In genomic region chr5:161960314-161960713, GRCh38 we compare ENCODE assay signal across 24 cellular contexts.
DNase-seq lines count a peak whose midpoint lies in the region; ATAC-seq, FAIRE-seq and TF ChIP-seq lines count a peak whose summit lies in the region.
"Had no signal": no experiment of that assay in that cellular context is flagged by ENCODE, and none has a peak within 500 bp of the region (broad histone marks: within the 10 kb centered on the region; RNA-seq: fewer than 3 reads in every experiment).

No MANE protein-coding gene starts in this region.

- 13% methylated on average over 3 of the region's 3 CpGs for WGBS in A549 (ENCODE audit: missing lambda C conversion rate)

- H3K36me3 ChIP-seq in right atrium auricular region (no peaks in the 10 kb centered on the region), gastrocnemius medialis (no peaks in the 10 kb centered on the region)
- H3K36me3 ChIP-seq: BE2C, BLaER1 had no signal

- no peak overlapping the region for H3K27ac ChIP-seq in right atrium auricular region
- H3K27ac ChIP-seq in A549: no peak overlapping the region
- no peak overlapping the region for H3K27ac ChIP-seq in gastrocnemius medialis
- H3K27ac ChIP-seq: 22Rv1, BLaER1 had no signal

- TF ChIP-seq CTCF in right atrium auricular region (IDR thresholded peaks at IDR 0.05): no peak
- TF ChIP-seq CTCF in A549 (IDR thresholded peaks at IDR 0.05): no peak
- no peak for TF ChIP-seq CTCF in gastrocnemius medialis (IDR thresholded peaks at IDR 0.05 in 4 of 5, conservative IDR thresholded peaks at IDR 0.05 in 1 of 5)

- TF ChIP-seq RAD21 in A549 (conservative IDR thresholded peaks at IDR 0.05 in 1 of 2, IDR thresholded peaks at IDR 0.05 in 1 of 2): no peak

- H3K9me3 ChIP-seq in right atrium auricular region (no peaks in the 10 kb centered on the region), A549 (no peaks in the 10 kb centered on the region), gastrocnemius medialis (no peaks in the 10 kb centered on the region)
- H3K9me3 ChIP-seq: BE2C, BLaER1 had no signal

- TF ChIP-seq POLR2A in A549 (IDR thresholded peaks at IDR 0.05; ENCODE audit: low read length): no peak
- TF ChIP-seq POLR2A in gastrocnemius medialis (IDR thresholded peaks at IDR 0.05): no peak

- POLR2A ChIA-PET in A549 (lab: Yijun Ruan, JAX): no interaction called here

- no peaks in the 10 kb centered on the region for H3K4me1 ChIP-seq in right atrium auricular region
- H3K4me1 ChIP-seq in A549: no peaks in the 10 kb centered on the region
- H3K4me1 ChIP-seq in gastrocnemius medialis: no peaks in the 10 kb centered on the region
- H3K4me1 ChIP-seq: BE2C, BLaER1 had no signal

- intact Hi-C loops in Right ventricle myocardium inferior (cut with DNase I) (no loop called here), gastrocnemius medialis (cut with DNase I; ENCODE audit: low total_unique reads) (no loop called here)

- FAIRE-seq in A549 (lab: Jason Lieb, UNC): no peak
- FAIRE-seq: GM12878, GM12892, GM18507 had no signal

- CTCF ChIA-PET in A549 (lab: Yijun Ruan, JAX): no interaction called here

- H3K4me2 ChIP-seq in A549: no peak overlapping the region
- H3K4me2 ChIP-seq: BLaER1 had no signal

- H3K27me3 ChIP-seq in right atrium auricular region (no peaks in the 10 kb centered on the region), gastrocnemius medialis (no peaks in the 10 kb centered on the region)
- H3K27me3 ChIP-seq: BE2C, BLaER1 had no signal

- TF ChIP-seq EP300 in A549 (IDR thresholded peaks at IDR 0.05): no peak

- in situ Hi-C loops in gastrocnemius medialis (cut with MboI; ENCODE audit: low sequenced_read_pairs in 4 of 4): no loop called here

- ATAC-seq in Right ventricle myocardium inferior (no peak), A549 (no peak), gastrocnemius medialis (no peak)
- ATAC-seq: GM12878 had no signal

- DNase-seq in Right ventricle myocardium inferior (ENCODE audit: missing footprints) (peak; percentile 5), right atrium auricular region (ENCODE audit: low spot score) (no peak), A549 (ENCODE audit: low read depth in 1 of 2, low spot score in 1 of 2) (no peak), retina (peak; percentile 11), gastrocnemius medialis (no peak)
- DNase-seq: ACHN; BE2C; C1 segment of cervical spinal cord; CD4-positive, alpha-beta memory T cell; CD4-positive, CD25-positive, alpha-beta regulatory T cell; CD8-positive, alpha-beta memory T cell; COR-L47; DMS 273 treated with DMSO at 0.1 percent for 48 hours; DMS153; DMS53; DMS79; DND-41; EL; GDM1 had no signal

- H3K4me3 ChIP-seq in right atrium auricular region (no peak overlapping the region), A549 (no peak overlapping the region), gastrocnemius medialis (no peak overlapping the region)
- H3K4me3 ChIP-seq: BLaER1, GM12878 had no signal

TF ChIP-seq in A549, 52 proteins besides CTCF, POLR2A, EP300 and RAD21:
- TF ChIP-seq, protein P1, sequence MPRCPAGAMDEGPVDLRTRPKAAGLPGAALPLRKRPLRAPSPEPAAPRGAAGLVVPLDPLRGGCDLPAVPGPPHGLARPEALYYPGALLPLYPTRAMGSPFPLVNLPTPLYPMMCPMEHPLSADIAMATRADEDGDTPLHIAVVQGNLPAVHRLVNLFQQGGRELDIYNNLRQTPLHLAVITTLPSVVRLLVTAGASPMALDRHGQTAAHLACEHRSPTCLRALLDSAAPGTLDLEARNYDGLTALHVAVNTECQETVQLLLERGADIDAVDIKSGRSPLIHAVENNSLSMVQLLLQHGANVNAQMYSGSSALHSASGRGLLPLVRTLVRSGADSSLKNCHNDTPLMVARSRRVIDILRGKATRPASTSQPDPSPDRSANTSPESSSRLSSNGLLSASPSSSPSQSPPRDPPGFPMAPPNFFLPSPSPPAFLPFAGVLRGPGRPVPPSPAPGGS (IDR thresholded peaks at IDR 0.05): no peak
- TF ChIP-seq KDM5A (IDR thresholded peaks at IDR 0.05): no peak
- TF ChIP-seq ZFP36 (IDR thresholded peaks at IDR 0.05; ENCODE audit: borderline replicate concordance, partially characterized antibody): no peak
- peak; percentile 58 for TF ChIP-seq MAFK (IDR thresholded peaks at IDR 0.05; ENCODE audit: partially characterized antibody)

Comparison
In these comparisons a context has a peak if more than half of its experiments do, and no peak if none do; other contexts are left out.
1. DNase-seq: peak in Right ventricle myocardium inferior (single experiment) and retina (single experiment); none in right atrium auricular region (single experiment), A549 (0 of 2) and gastrocnemius medialis (0 of 2).